ENCODE assay signal across 8 cellular contexts in the genomic region with DNA sequence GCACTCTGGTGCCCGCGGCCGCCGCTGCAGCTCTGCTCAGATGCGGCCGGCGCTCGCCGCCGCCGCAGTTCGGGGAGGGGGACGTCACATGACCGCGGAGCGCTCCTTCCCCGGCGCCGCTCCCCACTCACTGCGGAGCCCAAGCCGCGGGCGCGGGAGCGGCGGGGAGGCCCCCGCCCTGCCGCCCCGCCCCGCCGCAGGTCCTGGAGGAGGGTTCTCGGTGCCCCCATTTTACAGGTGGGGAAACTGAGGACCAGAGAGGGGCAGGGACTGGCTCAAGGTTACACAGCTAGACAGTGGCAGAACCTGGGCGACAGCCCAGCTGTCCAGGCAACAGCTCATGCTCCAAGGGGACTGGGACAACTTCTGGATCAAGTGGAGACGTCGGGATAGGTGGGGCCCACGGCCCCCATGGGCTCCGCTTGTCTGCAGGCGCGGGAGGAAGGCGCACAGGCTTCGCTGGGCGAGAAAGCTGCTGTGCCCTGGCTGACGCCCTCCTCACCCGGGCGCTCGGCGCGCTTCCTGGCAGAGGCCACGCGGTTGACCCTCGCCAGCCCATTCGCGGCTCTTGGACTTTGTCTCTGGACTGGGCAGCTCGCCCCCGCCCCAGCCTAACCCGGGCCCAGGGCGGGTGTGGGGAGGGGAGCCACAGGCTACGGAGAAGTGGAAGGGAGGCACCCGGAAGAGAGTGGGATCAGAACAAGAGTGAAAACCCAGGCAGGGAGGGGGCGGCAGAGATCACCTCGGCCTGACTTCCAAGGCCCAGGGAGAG. TPM values are rescaled to one million over a fixed set of nuclear protein-coding genes. Genes with fewer than 3 reads are reported as not detected.
DNase-seq lines count a peak whose midpoint lies in the region; ATAC-seq and TF ChIP-seq lines count a peak whose summit lies in the region.

A gene (minus strand): TSS at position 71 of the 772 bp plus-strand sequence. CDS start 49,325 bp downstream, outside the sequence.

- ATAC-seq in omental fat pad (ENCODE audit: low FRiP score) = peak; percentile 15

- no peak for TF ChIP-seq CTCF in LNCaP clone FGC (IDR thresholded peaks at IDR 0.05; ENCODE audit: control insufficient read depth, extremely low read depth, insufficient read depth)
- no peak for TF ChIP-seq CTCF in fibroblast of villous mesenchyme (IDR thresholded peaks at IDR 0.05; ENCODE audit: insufficient read depth, low read depth, low read length)
- TF ChIP-seq CTCF in omental fat pad (IDR thresholded peaks at IDR 0.05) = no peak

- H3K4me3 ChIP-seq in LNCaP clone FGC (ENCODE audit: low read depth, low read length) (0 out of 2 replicates have a peak within 1 kb of the TSS, but pooled peaks have one; percentile 15), fibroblast of villous mesenchyme (ENCODE audit: low read depth, low read length) (peak within 1 kb of the TSS; percentile 31)

- intact Hi-C loops in posterior vena cava (cut with DNase I) = loop anchor here in 1 of 2 donors (10.0 kb wide), 1 partner anchor 165 kb away; a partner anchor contains a TSS

- DNase-seq in COR-L47 (lab: John Stamatoyannopoulos, UW) (peak; percentile 52), LNCaP clone FGC (ENCODE audit: low read depth) (no peak), fibroblast of villous mesenchyme (ENCODE audit: low read depth) (no peak), omental fat pad (ENCODE audit: low spot score) (no peak), putamen (ENCODE audit: low spot score) (no peak), GF-D8 (lab: John Stamatoyannopoulos, UW) (no peak), posterior vena cava (ENCODE audit: low spot score) (no peak)
- peak; percentile 69 for DNase-seq in activated CD8-positive, alpha-beta memory T cell treated with anti-CD3 and anti-CD28 coated beads, Interleukin-2, amount 50 U/mL, for 48 hours

RNA-seq across cellular contexts. Expression of the gene that starts here (rescaled TPM):
- total RNA-seq in fibroblast of villous mesenchyme (under 0.01 TPM in 1 of 2 replicates, not detected in the other), omental fat pad (under 1 TPM in 3 of 4 donors, not detected in 1; 0.36 to 0.74 (median 0.38) TPM), posterior vena cava (1 to 10 TPM in 1 of 2 donors, under 1 TPM in 1; 0.38 to 1.2 TPM)

Comparison
In these comparisons a context has a peak if more than half of its experiments do, and no peak if none do; other contexts are left out.
1. Peak in ATAC-seq in omental fat pad; RNA of the gene not detected or under 1 TPM.
2. DNase-seq: peak in COR-L47 (single experiment) and activated CD8-positive, alpha-beta memory T cell treated with anti-CD3 and anti-CD28 coated beads, Interleukin-2, amount 50 U/mL, for 48 hours (single experiment); none in LNCaP clone FGC (single experiment), fibroblast of villous mesenchyme (single experiment), omental fat pad (single experiment), putamen (single experiment), GF-D8 (single experiment) and posterior vena cava (single experiment).